Comparison of ENCODE assay signal across 1 cellular context in the genomic region with DNA sequence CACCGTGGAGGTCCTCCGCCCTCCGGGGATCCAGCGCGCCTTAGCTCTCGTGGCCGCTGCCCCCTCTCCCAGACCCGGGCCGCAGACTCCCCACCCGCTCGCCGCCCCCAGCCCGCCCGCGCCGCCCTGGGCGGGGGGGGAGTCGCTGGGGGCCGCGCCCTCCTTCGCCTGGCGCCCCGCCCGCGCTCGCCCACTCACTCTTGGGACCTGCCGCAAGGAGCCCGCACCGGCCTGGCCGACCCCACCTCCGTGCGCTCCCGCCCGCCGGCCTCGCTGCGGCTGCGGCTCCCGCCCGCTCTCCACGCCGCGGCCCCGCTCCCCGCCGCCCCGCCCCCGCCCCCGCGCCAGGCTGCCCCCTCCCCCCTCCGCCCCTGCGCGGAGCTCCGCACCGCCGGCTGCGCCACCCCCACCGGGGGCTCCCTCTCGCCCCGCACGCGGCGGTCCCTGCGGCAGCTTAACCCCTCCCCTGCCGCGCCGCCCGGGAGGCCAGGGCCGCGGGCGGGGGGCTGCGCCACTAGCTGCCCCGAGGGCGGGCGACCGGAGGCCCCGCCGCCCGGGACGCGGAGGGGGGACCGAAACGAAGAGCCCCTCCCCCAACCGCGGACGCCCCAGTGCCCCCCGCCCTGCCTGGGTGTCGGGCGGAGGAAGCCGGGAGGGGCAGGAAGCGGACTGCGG.
TF ChIP-seq lines count a peak whose summit lies in the region.

No MANE protein-coding gene starts in this region.

TF ChIP-seq in K562, 482 proteins besides CTCF, POLR2A, EP300 and RAD21:
- no peak for TF ChIP-seq PHF20 (IDR thresholded peaks at IDR 0.05; ENCODE audit: partially characterized antibody)
- TF ChIP-seq, protein P1, sequence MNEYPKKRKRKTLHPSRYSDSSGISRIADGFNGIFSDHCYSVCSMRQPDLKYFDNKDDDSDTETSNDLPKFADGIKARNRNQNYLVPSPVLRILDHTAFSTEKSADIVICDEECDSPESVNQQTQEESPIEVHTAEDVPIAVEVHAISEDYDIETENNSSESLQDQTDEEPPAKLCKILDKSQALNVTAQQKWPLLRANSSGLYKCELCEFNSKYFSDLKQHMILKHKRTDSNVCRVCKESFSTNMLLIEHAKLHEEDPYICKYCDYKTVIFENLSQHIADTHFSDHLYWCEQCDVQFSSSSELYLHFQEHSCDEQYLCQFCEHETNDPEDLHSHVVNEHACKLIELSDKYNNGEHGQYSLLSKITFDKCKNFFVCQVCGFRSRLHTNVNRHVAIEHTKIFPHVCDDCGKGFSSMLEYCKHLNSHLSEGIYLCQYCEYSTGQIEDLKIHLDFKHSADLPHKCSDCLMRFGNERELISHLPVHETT (CRISPR knock-in tag; conservative IDR thresholded peaks at IDR 0.05 in 1 of 2, IDR thresholded peaks at IDR 0.05 in 1 of 2): 0 out of 4 replicates have a peak, but pooled peaks of 1 of the 2 experiments have one; percentile 49
- TF ChIP-seq MAZ (CRISPR knock-in tag; conservative IDR thresholded peaks at IDR 0.05 in 1 of 2, IDR thresholded peaks at IDR 0.05 in 1 of 2): 0 out of 4 replicates have a peak, but pooled peaks of 1 of the 2 experiments have one; percentile 52
- TF ChIP-seq, protein P2, sequence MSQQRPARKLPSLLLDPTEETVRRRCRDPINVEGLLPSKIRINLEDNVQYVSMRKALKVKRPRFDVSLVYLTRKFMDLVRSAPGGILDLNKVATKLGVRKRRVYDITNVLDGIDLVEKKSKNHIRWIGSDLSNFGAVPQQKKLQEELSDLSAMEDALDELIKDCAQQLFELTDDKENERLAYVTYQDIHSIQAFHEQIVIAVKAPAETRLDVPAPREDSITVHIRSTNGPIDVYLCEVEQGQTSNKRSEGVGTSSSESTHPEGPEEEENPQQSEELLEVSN (IDR thresholded peaks at IDR 0.05; ENCODE audit: borderline replicate concordance in 1 of 2, extremely low read depth in 1 of 2, insufficient read depth in 1 of 2, insufficient read length in 1 of 2, low read depth in 1 of 2, low read length in 1 of 2, poor library complexity in 1 of 2, severe bottlenecking in 1 of 2): peak in 1 of 2 experiments; percentile 68
- TF ChIP-seq ZBTB7A (IDR thresholded peaks at IDR 0.05; ENCODE audit: borderline replicate concordance, control insufficient read depth, low read depth, low read length): peak; percentile 66; the same call in 1 of the 2 replicates
- peak; percentile 6 for TF ChIP-seq PCBP1 (IDR thresholded peaks at IDR 0.05; ENCODE audit: low read depth, low read length, poor library complexity, severe bottlenecking)
- TF ChIP-seq ADNP (tag; IDR thresholded peaks at IDR 0.05): 0 out of 2 replicates have a peak, but pooled peaks have one; percentile 27
- no peak for TF ChIP-seq RREB1 (CRISPR knock-in tag; IDR thresholded peaks at IDR 0.05)
- peak; percentile 2 for TF ChIP-seq TAF1 (IDR thresholded peaks at IDR 0.05; ENCODE audit: control insufficient read depth, extremely low read depth, insufficient read depth, low read length, severe bottlenecking)
- TF ChIP-seq ZNF224 (CRISPR knock-in tag; IDR thresholded peaks at IDR 0.05): no peak
- peak; percentile 14; the same call in 1 of the 2 replicates for TF ChIP-seq CXXC5 (CRISPR knock-in tag; IDR thresholded peaks at IDR 0.05)
- TF ChIP-seq, protein P3, sequence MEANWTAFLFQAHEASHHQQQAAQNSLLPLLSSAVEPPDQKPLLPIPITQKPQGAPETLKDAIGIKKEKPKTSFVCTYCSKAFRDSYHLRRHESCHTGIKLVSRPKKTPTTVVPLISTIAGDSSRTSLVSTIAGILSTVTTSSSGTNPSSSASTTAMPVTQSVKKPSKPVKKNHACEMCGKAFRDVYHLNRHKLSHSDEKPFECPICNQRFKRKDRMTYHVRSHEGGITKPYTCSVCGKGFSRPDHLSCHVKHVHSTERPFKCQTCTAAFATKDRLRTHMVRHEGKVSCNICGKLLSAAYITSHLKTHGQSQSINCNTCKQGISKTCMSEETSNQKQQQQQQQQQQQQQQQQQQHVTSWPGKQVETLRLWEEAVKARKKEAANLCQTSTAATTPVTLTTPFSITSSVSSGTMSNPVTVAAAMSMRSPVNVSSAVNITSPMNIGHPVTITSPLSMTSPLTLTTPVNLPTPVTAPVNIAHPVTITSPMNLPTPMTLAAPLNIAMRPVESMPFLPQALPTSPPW (CRISPR knock-in tag; IDR thresholded peaks at IDR 0.05): peak; percentile 75
